ENCODE assay signal across 27 cellular contexts in genomic region chr15:76480267-76480666, GRCh38.
"Had no signal": no experiment of that assay in that cellular context is flagged by ENCODE, and none has a peak within 500 bp of the region (broad histone marks: within the 10 kb centered on the region; RNA-seq: fewer than 3 reads in every experiment).

No MANE protein-coding gene starts in this region.

- H3K27ac ChIP-seq: stomach, suprapubic skin, testis, thoracic aorta, thyroid gland, tibial artery, tibial nerve, transverse colon, upper lobe of left lung, upper lobe of right lung, uterus, vagina had no signal

- H3K9me3 ChIP-seq: stomach, suprapubic skin, testis, thoracic aorta, thyroid gland, tibial artery, tibial nerve, transverse colon, upper lobe of left lung, upper lobe of right lung, uterus, vagina had no signal

- ATAC-seq: stimulated activated effector memory CD8-positive, alpha-beta T cell treated with anti-CD3 and anti-CD28 coated beads, Interleukin-12 subunit alpha, Interleukin-12 subunit beta, amount 100 ng/mL, for 72 hours; stimulated activated memory B cell treated with anti-CD40 and anti-IgM and Interleukin-4, amounts not matched to agents 10 μg/mL and 1 μg/mL and 100 μg/mL, for 72 hours; stimulated activated naive B cell treated with anti-CD40 and anti-IgM and Interleukin-4, amounts not matched to agents 10 μg/mL and 1 μg/mL and 100 μg/mL, for 72 hours; stimulated activated naive CD8-positive, alpha-beta T cell treated with anti-CD3 and anti-CD28 coated beads, Interleukin-15, amount 100 ng/mL, for 72 hours; stimulated activated naive CD8-positive, alpha-beta T cell treated with anti-CD3 and anti-CD28 coated beads, Interleukin-15, Interleukin-2, amounts not matched to agents 100 U/mL and 50 U/mL, for 24 hours; upper lobe of right lung had no signal

- H3K27me3 ChIP-seq: stomach, suprapubic skin, testis, thyroid gland, tibial artery, tibial nerve, transverse colon, upper lobe of left lung, upper lobe of right lung, uterus, vagina had no signal

- DNase-seq: stimulated activated CD4-positive, alpha-beta T cell treated with anti-CD3 and anti-CD28 coated beads, Interleukin-2, amount 100 ng/mL, for 48 hours; stimulated activated CD4-positive, alpha-beta T cell treated with anti-CD3 and anti-CD28 coated beads, Interleukin-4, amount 100 ng/mL, for 1 hour; stimulated activated CD4-positive, alpha-beta T cell treated with anti-CD3 and anti-CD28 coated beads, Interleukin-4, amount 100 ng/mL, for 24 hours; stimulated activated CD4-positive, alpha-beta T cell treated with anti-CD3 and anti-CD28 coated beads, Interleukin-4, amount 100 ng/mL, for 4 hours; stimulated activated CD8-positive, alpha-beta memory T cell treated with anti-CD3 and anti-CD28 coated beads, Interleukin-4, amount 100 ng/mL, for 48 hours; stimulated activated naive B cell treated with anti-CD40 and anti-IgM and Interleukin-4, amounts not matched to agents 10 μg/mL and 1 μg/mL and 100 μg/mL, for 72 hours; stimulated activated naive CD4-positive, alpha-beta T cell; stimulated activated naive CD4-positive, alpha-beta T cell treated with Interleukin-2 at 50 U/mL for 16 hours; stimulated activated naive CD8-positive, alpha-beta T cell treated with anti-CD3 and anti-CD28 coated beads, Interleukin-15, amount 100 ng/mL, for 72 hours; stimulated activated naive CD8-positive, alpha-beta T cell treated with anti-CD3 and anti-CD28 coated beads, Interleukin-15, Interleukin-2, amounts not matched to agents 100 U/mL and 50 U/mL, for 24 hours; stomach; substantia nigra; testis; thyroid gland; tibial artery; transverse colon; trophoblast cell; upper lobe of right lung; uterus had no signal

- H3K4me1 ChIP-seq: suprapubic skin, testis, thyroid gland, tibial artery, tibial nerve, transverse colon, upper lobe of left lung, upper lobe of right lung, uterus, vagina had no signal

- FAIRE-seq: urothelium cell line had no signal

- H3K36me3 ChIP-seq: stomach, suprapubic skin, thoracic aorta, thyroid gland, tibial artery, tibial nerve, transverse colon, upper lobe of left lung, upper lobe of right lung, uterus, vagina had no signal

- H3K4me3 ChIP-seq: stomach, suprapubic skin, testis, thoracic aorta, thyroid gland, tibial artery, tibial nerve, transverse colon, upper lobe of left lung, upper lobe of right lung, uterus, vagina had no signal
